9 cellular contexts compared by ENCODE assay signal in genomic region chr6:119541132-119541905, GRCh38.
DNase-seq lines count a peak whose midpoint lies in the region; ATAC-seq and TF ChIP-seq lines count a peak whose summit lies in the region.
"Had no signal": no experiment of that assay in that cellular context is flagged by ENCODE, and none has a peak within 500 bp of the region (broad histone marks: within the 10 kb centered on the region; RNA-seq: fewer than 3 reads in every experiment).

No MANE protein-coding gene starts in this region.

- H3K27ac ChIP-seq in heart left ventricle (peak overlapping the region in 1 of 12 donors; percentile 50), body of pancreas (no peak overlapping the region), mesenchymal stem cell (ENCODE audit: low read length, poor library complexity, severe bottlenecking) (peak overlapping the region; percentile 31)

- ATAC-seq in heart left ventricle (peak in 3 of 4 donors; percentile 20 to 89 (median 42)), body of pancreas (peak; percentile 53)
- ATAC-seq in stimulated activated naive B cell treated with anti-CD40 and anti-IgM and Interleukin-4, amounts not matched to agents 10 μg/mL and 1 μg/mL and 100 μg/mL, for 72 hours (replicated peaks) = no peak

- H2BK15ac ChIP-seq in mesenchymal stem cell (ENCODE audit: low read depth, poor library complexity, severe bottlenecking) = no peak overlapping the region

- H3K18ac ChIP-seq in mesenchymal stem cell (ENCODE audit: low read depth in 1 of 2, low read length in 2 of 2) = no peak overlapping the region

- no peak overlapping the region for H3K14ac ChIP-seq in mesenchymal stem cell (ENCODE audit: low read length in 2 of 2)

- no peaks in the 10 kb centered on the region for H3K4me1 Mint-ChIP-seq in stimulated activated naive B cell treated with anti-CD40 and anti-IgM and Interleukin-4, amounts not matched to agents 10 μg/mL and 1 μg/mL and 100 μg/mL, for 72 hours
- H3K4me1 Mint-ChIP-seq: B cell had no signal

- H3K23ac ChIP-seq in mesenchymal stem cell (ENCODE audit: low read length in 2 of 2) = no peak overlapping the region

- H3K27ac Mint-ChIP-seq in stimulated activated naive B cell treated with anti-CD40 and anti-IgM and Interleukin-4, amounts not matched to agents 10 μg/mL and 1 μg/mL and 100 μg/mL, for 72 hours = no peak overlapping the region
- H3K27ac Mint-ChIP-seq: B cell had no signal

- H3K4me2 ChIP-seq in mesenchymal stem cell (ENCODE audit: low read length, poor library complexity, severe bottlenecking) = peak overlapping the region; percentile 16

- no peaks in the 10 kb centered on the region for H3K9me3 ChIP-seq in heart left ventricle
- H3K9me3 ChIP-seq in body of pancreas = no peaks in the 10 kb centered on the region
- H3K9me3 ChIP-seq in mesenchymal stem cell (ENCODE audit: control insufficient read depth, low read length) = peaks cover 9% of the 10 kb centered on the region

- H3K4me1 ChIP-seq in heart left ventricle = peaks cover 0 to 7% (median 0%) of the 10 kb centered on the region in 12 donors
- H3K4me1 ChIP-seq in body of pancreas = no peaks in the 10 kb centered on the region
- peaks cover 3% of the 10 kb centered on the region for H3K4me1 ChIP-seq in mesenchymal stem cell (ENCODE audit: control insufficient read depth, insufficient read depth, low read depth, low read length)

- no peak overlapping the region for H2AK5ac ChIP-seq in mesenchymal stem cell (ENCODE audit: low read length, severe bottlenecking)

- peaks cover 0 to 2% of the 10 kb centered on the region in 2 donors for H3K9me3 Mint-ChIP-seq in stimulated activated naive B cell treated with anti-CD40 and anti-IgM and Interleukin-4, amounts not matched to agents 10 μg/mL and 1 μg/mL and 100 μg/mL, for 72 hours

- intact Hi-C loops in heart left ventricle (cut with DNase I) = no loop called here
- intact Hi-C loops in cardiac septum (cut with DNase I) = no loop called here
- intact Hi-C loops in body of pancreas (cut with DNase I) = no loop called here

- no peak overlapping the region for H2BK12ac ChIP-seq in mesenchymal stem cell (ENCODE audit: low read length in 2 of 2)

- no peak overlapping the region for H2BK5ac ChIP-seq in mesenchymal stem cell (ENCODE audit: low read depth, low read length, poor library complexity, severe bottlenecking)

- WGBS in heart left ventricle, 4 donors = 50 to 57% (median 51%) methylated on average over 3 of the region's 3 CpGs
- WGBS in body of pancreas, 2 donors = 68 to 77% methylated on average over 3 of the region's 3 CpGs
- 0% methylated on average over 3 of the region's 3 CpGs for WGBS in mesenchymal stem cell

- H3K79me1 ChIP-seq in mesenchymal stem cell (replicated peaks; ENCODE audit: low read length, poor library complexity, severe bottlenecking) = no peaks in the 10 kb centered on the region

- H2BK120ac ChIP-seq in mesenchymal stem cell (ENCODE audit: low read depth, low read length) = peak overlapping the region; percentile 54

- no peaks in the 10 kb centered on the region for H3K27me3 Mint-ChIP-seq in stimulated activated naive B cell treated with anti-CD40 and anti-IgM and Interleukin-4, amounts not matched to agents 10 μg/mL and 1 μg/mL and 100 μg/mL, for 72 hours

- TF ChIP-seq CTCF in heart left ventricle (IDR thresholded peaks at IDR 0.05) = no peak
- no peak for TF ChIP-seq CTCF in body of pancreas (IDR thresholded peaks at IDR 0.05)

- H4K91ac ChIP-seq in mesenchymal stem cell (ENCODE audit: low read length) = no peak overlapping the region

- H3K36me3 Mint-ChIP-seq in stimulated activated naive B cell treated with anti-CD40 and anti-IgM and Interleukin-4, amounts not matched to agents 10 μg/mL and 1 μg/mL and 100 μg/mL, for 72 hours = no peaks in the 10 kb centered on the region

- H3K4ac ChIP-seq in mesenchymal stem cell (ENCODE audit: low read depth in 1 of 2, low read length in 2 of 2) = peak overlapping the region in 1 of 2 experiments; percentile 4

- H3K36me3 ChIP-seq in heart left ventricle (no peaks in the 10 kb centered on the region), body of pancreas (replicated peaks in 1 of 2; ENCODE audit: insufficient read depth in 1 of 2, low read depth in 2 of 2) (no peaks in the 10 kb centered on the region), mesenchymal stem cell (ENCODE audit: control insufficient read depth in 1 of 2, insufficient read depth in 2 of 2, low read depth in 1 of 2, low read length in 2 of 2) (no peaks in the 10 kb centered on the region)

- no peak overlapping the region for H3K4me3 Mint-ChIP-seq in stimulated activated naive B cell treated with anti-CD40 and anti-IgM and Interleukin-4, amounts not matched to agents 10 μg/mL and 1 μg/mL and 100 μg/mL, for 72 hours
- H3K4me3 Mint-ChIP-seq: B cell had no signal

- no peak overlapping the region for H4K8ac ChIP-seq in mesenchymal stem cell (ENCODE audit: low read length)

- no peak overlapping the region for H3K4me3 ChIP-seq in heart left ventricle
- no peak overlapping the region for H3K4me3 ChIP-seq in body of pancreas
- H3K4me3 ChIP-seq in mesenchymal stem cell (ENCODE audit: insufficient read depth in 1 of 2, low read depth in 1 of 2, low read length in 2 of 2) = peak overlapping the region in 1 of 2 experiments; percentile 45

- no peak overlapping the region for H2AFZ ChIP-seq in mesenchymal stem cell (ENCODE audit: low read depth, low read length)

- peak overlapping the region; percentile 84 for H3K9ac ChIP-seq in mesenchymal stem cell (ENCODE audit: low read length)

- no peak for DNase-seq in heart left ventricle
- no peak for DNase-seq in cardiac septum (ENCODE audit: low spot score)
- no peak for DNase-seq in body of pancreas
- DNase-seq in mesenchymal stem cell = peak; percentile 99
- DNase-seq in stimulated activated naive B cell treated with anti-CD40 and anti-IgM and Interleukin-4, amounts not matched to agents 10 μg/mL and 1 μg/mL and 100 μg/mL, for 72 hours = no peak
- no peak for DNase-seq in NCI-H1417 treated with DMSO at 0.1 percent for 48 hours (lab: John Stamatoyannopoulos, UW)
- DNase-seq in NCI-H1436 treated with DMSO at 0.1 percent for 48 hours (lab: John Stamatoyannopoulos, UW) = no peak
- DNase-seq in retina = no peak

- no peaks in the 10 kb centered on the region for H3K27me3 ChIP-seq in heart left ventricle
- no peaks in the 10 kb centered on the region for H3K27me3 ChIP-seq in body of pancreas
- H3K27me3 ChIP-seq in mesenchymal stem cell (ENCODE audit: control insufficient read depth in 1 of 2, insufficient read depth in 1 of 2, low read length in 2 of 2) = no peaks in the 10 kb centered on the region

- no peak for TF ChIP-seq POLR2A in heart left ventricle (IDR thresholded peaks at IDR 0.05)
- no peak for TF ChIP-seq POLR2A in body of pancreas (IDR thresholded peaks at IDR 0.05)

Comparison
In these comparisons a context has a peak if more than half of its experiments do, and no peak if none do; other contexts are left out.
1. ATAC-seq: peak in heart left ventricle (3 of 4) and body of pancreas (single experiment); none in stimulated activated naive B cell treated with anti-CD40 and anti-IgM and Interleukin-4, amounts not matched to agents 10 μg/mL and 1 μg/mL and 100 μg/mL, for 72 hours (0 of 2).